ENCODE assay signal across 8 cellular contexts in genomic region chr11:10623797-10624761, GRCh38. TPM values are rescaled to one million over a fixed set of nuclear protein-coding genes. Genes with fewer than 3 reads are reported as not detected.
DNase-seq lines count a peak whose midpoint lies in the region; ATAC-seq and TF ChIP-seq lines count a peak whose summit lies in the region.

No MANE protein-coding gene starts in this region.

- no peaks in the 10 kb centered on the region for H3K27me3 Mint-ChIP-seq in MCF 10A (ENCODE audit: insufficient read depth, unreplicated experiment)

- H3K27me3 ChIP-seq in breast epithelium (no peaks in the 10 kb centered on the region), muscle layer of colon (ENCODE audit: control insufficient read depth in 1 of 2, insufficient read depth in 2 of 2, low read length in 2 of 2) (no peaks in the 10 kb centered on the region)

- ATAC-seq in GM21381 (IDR thresholded peaks at IDR 0.05; ENCODE audit: unreplicated experiment) (no peak), GM21737 (IDR thresholded peaks at IDR 0.05; ENCODE audit: unreplicated experiment) (no peak), HG03442 (IDR thresholded peaks at IDR 0.05; ENCODE audit: unreplicated experiment) (no peak)

- intact Hi-C loops in MCF 10A (cut with micrococcal nuclease) (loop anchor here (1.0 kb wide), 1 partner anchor 111 kb away; no protein-coding TSS in a partner anchor), breast epithelium (cut with DNase I; ENCODE audit: low total_unique reads) (loop anchor here (10.0 kb wide), 1 partner anchor 111 kb away; no protein-coding TSS in a partner anchor)

- no TSS peak for BruUV-seq in MCF 10A (replicated peaks; lab: Mats Ljungman, UMichigan)

- H3K9ac ChIP-seq in muscle layer of colon (ENCODE audit: low read length), result no peak overlapping the region

- DNase-seq in MCF 10A (ENCODE audit: unreplicated experiment) (peak; percentile 29), breast epithelium (ENCODE audit: low spot score in 2 of 2) (no peak), NCI-H510A treated with DMSO at 0.1 percent for 48 hours (lab: John Stamatoyannopoulos, UW) (peak; percentile 49), cerebellar cortex (ENCODE audit: low spot score) (peak; percentile 54)

- no peaks in the 10 kb centered on the region for H3K36me3 Mint-ChIP-seq in MCF 10A (ENCODE audit: insufficient read depth, unreplicated experiment)

- H3K9me3 Mint-ChIP-seq in MCF 10A (ENCODE audit: unreplicated experiment), result no peaks in the 10 kb centered on the region

- TF ChIP-seq CTCF in MCF 10A (IDR thresholded peaks at IDR 0.05; ENCODE audit: unreplicated experiment) (no peak), breast epithelium (IDR thresholded peaks at IDR 0.05) (peak in 1 of 3 donors; percentile 25)

- no peak for TF ChIP-seq POLR2A in breast epithelium (IDR thresholded peaks at IDR 0.05)

- no peaks in the 10 kb centered on the region for H3K4me1 Mint-ChIP-seq in MCF 10A (ENCODE audit: insufficient read depth, unreplicated experiment)

- H3K36me3 ChIP-seq in breast epithelium (no peaks in the 10 kb centered on the region), muscle layer of colon (ENCODE audit: insufficient read depth, low read length) (peaks cover 35% of the 10 kb centered on the region)

- H3K4me1 ChIP-seq in breast epithelium (no peaks in the 10 kb centered on the region), muscle layer of colon (ENCODE audit: insufficient read depth, low read length) (peaks cover 38% of the 10 kb centered on the region)

- POLR2A ChIA-PET in MCF 10A (lab: Yijun Ruan, JAX), result no interaction called here

- no peaks in the 10 kb centered on the region for H3K9me3 ChIP-seq in breast epithelium
- H3K9me3 ChIP-seq in muscle layer of colon (ENCODE audit: low read length), result no peaks in the 10 kb centered on the region

- H3K27ac Mint-ChIP-seq in MCF 10A (ENCODE audit: low read depth, unreplicated experiment), result no peak overlapping the region

- H3K27ac ChIP-seq in breast epithelium, result peak overlapping the region in 1 of 2 donors; percentile 52
- peak overlapping the region; percentile 80 for H3K27ac ChIP-seq in muscle layer of colon (ENCODE audit: low read depth, low read length)

- H3K4me3 ChIP-seq in breast epithelium (no peak overlapping the region), muscle layer of colon (ENCODE audit: low read depth in 1 of 2, low read length in 2 of 2) (no peak overlapping the region)

- CTCF ChIA-PET in MCF 10A (lab: Yijun Ruan, JAX), result interaction anchor here (1.1 kb wide), 1 partner anchor 30 kb away, joined by 5 read pairs; no protein-coding TSS in a partner anchor

- no peak overlapping the region for H3K4me3 Mint-ChIP-seq in MCF 10A (ENCODE audit: unreplicated experiment)

RNA-seq across cellular contexts. Expression of gene LYVE1, which starts 55.6 kb away (rescaled TPM):
- total RNA-seq in MCF 10A (2022), result not detected in 2 replicates
- total RNA-seq in breast epithelium, result 100 to 1,000 TPM in 1 of 3 donors, 10 to 100 TPM in 2; 39.2 to 218 (median 51.8) TPM

Comparison
In these comparisons a context has a peak if more than half of its experiments do, and no peak if none do; other contexts are left out.
1. DNase-seq: peak in MCF 10A (single experiment), NCI-H510A treated with DMSO at 0.1 percent for 48 hours (single experiment) and cerebellar cortex (single experiment); none in breast epithelium (0 of 2).
2. RNA of gene LYVE1, which starts 55.6 kb away (total RNA-seq): 39.2 to 218 TPM in breast epithelium; not detected in MCF 10A; every median in the first group is over 10 times any median in the second.